ENCODE assay signal across 20 cellular contexts in genomic region chr6:107624541-107624940, GRCh38.
DNase-seq lines count a peak whose midpoint lies in the region; ATAC-seq and TF ChIP-seq lines count a peak whose summit lies in the region.
"Had no signal": no experiment of that assay in that cellular context is flagged by ENCODE, and none has a peak within 500 bp of the region (broad histone marks: within the 10 kb centered on the region; RNA-seq: fewer than 3 reads in every experiment).

No MANE protein-coding gene starts in this region.

- POLR2A ChIA-PET in MCF 10A (lab: Yijun Ruan, JAX) = no interaction called here

- H3K27me3 ChIP-seq in breast epithelium (no peaks in the 10 kb centered on the region), RWPE2 (ENCODE audit: insufficient read depth, poor library complexity, severe bottlenecking) (no peaks in the 10 kb centered on the region)
- H3K27me3 ChIP-seq: body of pancreas, Peyer's patch, uterus had no signal

- DNase-seq in MCF 10A (ENCODE audit: unreplicated experiment) (peak; percentile 22), breast epithelium (ENCODE audit: low spot score in 2 of 2) (no peak), RWPE2 (ENCODE audit: low spot score) (no peak), fibroblast of mammary gland (ENCODE audit: low read depth) (peak; percentile 30), chondrocyte (ENCODE audit: low spot score) (no peak), pons (ENCODE audit: low spot score) (no peak)
- DNase-seq: body of pancreas, GF-D8, NCI-H1048, NCI-H2107, NCI-H526, Peyer's patch, retina, uterus had no signal

- no peak overlapping the region for H3K4me3 ChIP-seq in breast epithelium
- no peak overlapping the region for H3K4me3 ChIP-seq in RWPE2 (ENCODE audit: severe bottlenecking)
- H3K4me3 ChIP-seq in fibroblast of mammary gland (ENCODE audit: control insufficient read depth, low read depth, low read length) = no peak overlapping the region
- H3K4me3 ChIP-seq: body of pancreas, Peyer's patch, uterus had no signal

- H3K27ac Mint-ChIP-seq in MCF 10A (ENCODE audit: low read depth, unreplicated experiment) (no peak overlapping the region), chondrocyte (ENCODE audit: unreplicated experiment) (no peak overlapping the region)
- H3K27ac Mint-ChIP-seq: activated naive CD8-positive, alpha-beta T cell had no signal

- no peak overlapping the region for H3K4me3 Mint-ChIP-seq in MCF 10A (ENCODE audit: unreplicated experiment)
- no peak overlapping the region for H3K4me3 Mint-ChIP-seq in chondrocyte (ENCODE audit: unreplicated experiment)
- H3K4me3 Mint-ChIP-seq: activated naive CD8-positive, alpha-beta T cell had no signal

- no peaks in the 10 kb centered on the region for H3K36me3 ChIP-seq in breast epithelium
- H3K36me3 ChIP-seq in RWPE2 (ENCODE audit: low read depth) = no peaks in the 10 kb centered on the region
- H3K36me3 ChIP-seq: neutrophil, Peyer's patch, uterus had no signal

- ATAC-seq in RWPE2 (ENCODE audit: low read depth) (peak; percentile 83), HG03139 (IDR thresholded peaks at IDR 0.05; ENCODE audit: unreplicated experiment) (no peak), GM18511 (IDR thresholded peaks at IDR 0.05; ENCODE audit: unreplicated experiment) (no peak)
- ATAC-seq: body of pancreas had no signal

- TF ChIP-seq CTCF in MCF 10A (IDR thresholded peaks at IDR 0.05; ENCODE audit: unreplicated experiment) (no peak), breast epithelium (IDR thresholded peaks at IDR 0.05) (no peak), RWPE2 (IDR thresholded peaks at IDR 0.05; ENCODE audit: poor library complexity, severe bottlenecking) (no peak), fibroblast of mammary gland (conservative IDR thresholded peaks at IDR 0.05; ENCODE audit: control insufficient read depth, insufficient read depth, low read depth, low read length) (no peak), chondrocyte (IDR thresholded peaks at IDR 0.05) (no peak)

- BruUV-seq in MCF 10A (replicated peaks; lab: Mats Ljungman, UMichigan) = no TSS peak

- H3K27me3 Mint-ChIP-seq in MCF 10A (ENCODE audit: insufficient read depth, unreplicated experiment) = no peaks in the 10 kb centered on the region
- no peaks in the 10 kb centered on the region for H3K27me3 Mint-ChIP-seq in chondrocyte (ENCODE audit: low read depth)
- H3K27me3 Mint-ChIP-seq: activated naive CD8-positive, alpha-beta T cell had no signal

- H3K36me3 Mint-ChIP-seq in MCF 10A (ENCODE audit: insufficient read depth, unreplicated experiment) = peaks cover 4% of the 10 kb centered on the region
- no peaks in the 10 kb centered on the region for H3K36me3 Mint-ChIP-seq in chondrocyte (ENCODE audit: low read depth)
- H3K36me3 Mint-ChIP-seq: activated naive CD8-positive, alpha-beta T cell had no signal

- H3K4me1 ChIP-seq in breast epithelium (peaks cover 0 to 5% of the 10 kb centered on the region in 2 donors), RWPE2 (ENCODE audit: insufficient read depth, poor library complexity, severe bottlenecking) (no peaks in the 10 kb centered on the region)
- H3K4me1 ChIP-seq: body of pancreas, uterus had no signal

- TF ChIP-seq POLR2A in breast epithelium (IDR thresholded peaks at IDR 0.05) = no peak

- H3K9me3 Mint-ChIP-seq in MCF 10A (ENCODE audit: unreplicated experiment) (no peaks in the 10 kb centered on the region), chondrocyte (ENCODE audit: low read depth) (no peaks in the 10 kb centered on the region)

- H3K27ac ChIP-seq in breast epithelium (no peak overlapping the region), RWPE2 (ENCODE audit: poor library complexity, severe bottlenecking) (no peak overlapping the region)
- H3K27ac ChIP-seq: body of pancreas, C4-2B, KMS-11, neutrophil, Peyer's patch, uterus had no signal

- peaks cover 12% of the 10 kb centered on the region for H3K4me1 Mint-ChIP-seq in MCF 10A (ENCODE audit: insufficient read depth, unreplicated experiment)
- peaks cover 19% of the 10 kb centered on the region for H3K4me1 Mint-ChIP-seq in chondrocyte (ENCODE audit: low read depth)

- no peaks in the 10 kb centered on the region for H3K9me3 ChIP-seq in breast epithelium
- no peaks in the 10 kb centered on the region for H3K9me3 ChIP-seq in RWPE2 (ENCODE audit: severe bottlenecking)
- H3K9me3 ChIP-seq: body of pancreas, neutrophil, Peyer's patch, uterus had no signal

- CTCF ChIA-PET in MCF 10A (lab: Yijun Ruan, JAX) = no interaction called here

- intact Hi-C loops in MCF 10A (cut with micrococcal nuclease) (no loop called here), breast epithelium (cut with DNase I; ENCODE audit: low total_unique reads) (no loop called here)

Comparison
In these comparisons a context has a peak if more than half of its experiments do, and no peak if none do; other contexts are left out.
1. DNase-seq: peak in MCF 10A (single experiment) and fibroblast of mammary gland (single experiment); none in breast epithelium (0 of 2), RWPE2 (single experiment), chondrocyte (single experiment) and pons (single experiment).